ENCODE assay signal across 10 cellular contexts in genomic region chrX:120664081-120664480, GRCh38. TPM values are rescaled to one million over a fixed set of nuclear protein-coding genes. Genes with fewer than 3 reads are reported as not detected.
DNase-seq lines count a peak whose midpoint lies in the region; ATAC-seq, FAIRE-seq and TF ChIP-seq lines count a peak whose summit lies in the region.
"Had no signal": no experiment of that assay in that cellular context is flagged by ENCODE, and none has a peak within 500 bp of the region (broad histone marks: within the 10 kb centered on the region; RNA-seq: fewer than 3 reads in every experiment).

No MANE protein-coding gene starts in this region.

- no peak overlapping the region for H3K27ac ChIP-seq in left lung

- no peak for ATAC-seq in left lung
- ATAC-seq in GM19452 (IDR thresholded peaks at IDR 0.05; ENCODE audit: unreplicated experiment), result no peak
- no peak for ATAC-seq in GM18498 (IDR thresholded peaks at IDR 0.05; ENCODE audit: unreplicated experiment)
- ATAC-seq: T-cell had no signal

- intact Hi-C loops in left lung (cut with DNase I), result loop anchor here in 1 of 2 donors (10.0 kb wide), 1 partner anchor 169 kb away; no protein-coding TSS in a partner anchor

- no peaks in the 10 kb centered on the region for H3K27me3 ChIP-seq in left lung

- no peak for TF ChIP-seq POLR2A in GM12891 (IDR thresholded peaks at IDR 0.05; ENCODE audit: low read depth, low read length)

- no peaks in the 10 kb centered on the region for H3K9me3 ChIP-seq in left lung

- TF ChIP-seq CTCF in left lung (IDR thresholded peaks at IDR 0.05), result peak in 1 of 2 donors; percentile 9

- no peak overlapping the region for H3K4me3 ChIP-seq in left lung

- peak; percentile 59 for DNase-seq in DMS53 (lab: John Stamatoyannopoulos, UW)
- DNase-seq in HT-29 (ENCODE audit: low spot score), result peak; percentile 67
- DNase-seq in amniotic epithelial cell (ENCODE audit: low read depth), result peak; percentile 43
- peak; percentile 6 for DNase-seq in medulla oblongata (ENCODE audit: extremely low spot score)
- DNase-seq in left lung, result no peak
- no peak for DNase-seq in GM12891 (ENCODE audit: insufficient read length, low spot score)
- DNase-seq: activated naive CD8-positive, alpha-beta T cell treated with anti-CD3 and anti-CD28 coated beads, Interleukin-2, amount 10 ng/mL, durations not matched to agents 7 days and 5 days; T-cell had no signal

- H3K36me3 ChIP-seq in left lung, result no peaks in the 10 kb centered on the region

- FAIRE-seq in GM12891 (lab: Jason Lieb, UNC), result no peak

- H3K4me1 ChIP-seq in left lung, result no peaks in the 10 kb centered on the region

TF ChIP-seq in GM12891, 5 proteins besides CTCF, POLR2A, EP300 and RAD21:
- no peak for TF ChIP-seq POLR2AphosphoS5 (IDR thresholded peaks at IDR 0.05; ENCODE audit: low read depth, low read length)
- no peak for TF ChIP-seq SPI1 (IDR thresholded peaks at IDR 0.05; ENCODE audit: low read depth, low read length)
- no peak for TF ChIP-seq TAF1 (IDR thresholded peaks at IDR 0.05; ENCODE audit: low read depth, low read length)
- TF ChIP-seq PAX5 (IDR thresholded peaks at IDR 0.05; ENCODE audit: insufficient read depth, low read length, severe bottlenecking), result no peak

RNA-seq across cellular contexts. Expression of gene C1GALT1C1, which starts 34.2 kb away (rescaled TPM):
- total RNA-seq in HT-29 (2014; rRNA removed; shearing (Covaris generic)), result 17.7 and 18.6 TPM in 2 replicates
- total RNA-seq in left lung, result 10 to 100 TPM; 26.2 to 28.3 TPM
- polyA plus RNA-seq in GM12891 (2012; ENCODE audit: low read depth, missing spikeins), result 11.6 TPM

Comparison
In these comparisons a context has a peak if more than half of its experiments do, and no peak if none do; other contexts are left out.
1. DNase-seq: peak in DMS53 (single experiment), HT-29 (single experiment), amniotic epithelial cell (single experiment) and medulla oblongata (single experiment); none in left lung (0 of 2) and GM12891 (single experiment).